In the genomic region with DNA sequence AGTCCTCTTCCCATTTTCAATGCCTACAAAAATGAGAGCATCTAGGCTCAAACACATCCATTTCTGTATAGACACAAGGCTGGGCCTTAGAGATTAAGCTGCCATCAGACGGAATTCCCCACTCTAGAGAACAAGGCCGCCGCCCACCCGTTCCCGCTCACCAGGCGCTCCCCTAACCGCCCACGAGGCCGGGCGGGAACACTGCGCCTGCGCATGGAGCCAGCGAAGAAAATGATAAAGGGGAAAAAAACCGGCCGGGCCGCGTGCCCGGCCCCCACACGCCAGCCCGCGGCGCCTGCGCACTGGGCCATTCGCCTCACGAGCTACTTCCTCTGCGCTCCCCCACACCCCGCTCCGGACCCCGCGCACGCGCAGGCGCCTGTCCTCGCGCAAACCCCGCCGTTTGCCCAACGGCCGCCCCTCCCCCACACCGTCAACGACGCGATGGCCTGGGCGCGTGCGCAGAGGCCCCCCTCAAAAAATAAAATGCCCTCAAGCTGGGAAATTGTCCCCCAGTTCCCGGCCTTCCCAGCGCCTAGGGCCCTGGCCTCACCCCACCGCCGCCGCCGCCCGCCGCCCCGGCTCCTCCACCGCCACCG, we compare ENCODE assay signal across 8 cellular contexts. TPM values are rescaled to one million over a fixed set of nuclear protein-coding genes. Genes with fewer than 3 reads are reported as not detected.
DNase-seq lines count a peak whose midpoint lies in the region; ATAC-seq and TF ChIP-seq lines count a peak whose summit lies in the region.

No MANE protein-coding gene starts in this region.

- H3K4me3 ChIP-seq in suprapubic skin, result peak overlapping the region; percentile 66

- no peak for TF ChIP-seq POLR2A in suprapubic skin (IDR thresholded peaks at IDR 0.05)

- H3K4me1 ChIP-seq in suprapubic skin, result peaks cover 59% of the 10 kb centered on the region

- H3K36me3 Mint-ChIP-seq in HFFc6 (ENCODE audit: low read depth), result peaks cover 39% of the 10 kb centered on the region
- H3K36me3 Mint-ChIP-seq in activated naive CD4-positive, alpha-beta T cell treated with anti-CD3 and anti-CD28 coated beads, Interleukin-2, amount 50 U/mL, for 72 hours, result peaks cover 56 to 64% of the 10 kb centered on the region in 2 donors

- ATAC-seq in SK-N-SH treated with all-trans-retinoic acid at 6 μM for 48 hours (peak; percentile 7), omental fat pad (ENCODE audit: low FRiP score) (peak; percentile 67)
- peak; percentile 15 to 31 for ATAC-seq in activated naive CD4-positive, alpha-beta T cell treated with anti-CD3 and anti-CD28 coated beads, Interleukin-2, amount 50 U/mL, for 72 hours

- TF ChIP-seq CTCF in HFFc6 (IDR thresholded peaks at IDR 0.05) (no peak), omental fat pad (IDR thresholded peaks at IDR 0.05) (no peak), suprapubic skin (IDR thresholded peaks at IDR 0.05) (no peak)

- no peaks in the 10 kb centered on the region for H3K9me3 Mint-ChIP-seq in HFFc6
- no peaks in the 10 kb centered on the region for H3K9me3 Mint-ChIP-seq in activated naive CD4-positive, alpha-beta T cell treated with anti-CD3 and anti-CD28 coated beads, Interleukin-2, amount 50 U/mL, for 72 hours

- peak overlapping the region; percentile 91 for H3K4me3 Mint-ChIP-seq in HFFc6

- H3K27me3 ChIP-seq in suprapubic skin, result no peaks in the 10 kb centered on the region

- peaks cover 5% of the 10 kb centered on the region for H3K27me3 Mint-ChIP-seq in HFFc6 (ENCODE audit: insufficient read depth)

- H3K36me3 ChIP-seq in suprapubic skin, result peaks cover 36% of the 10 kb centered on the region

- peak overlapping the region; percentile 98 for H3K27ac Mint-ChIP-seq in HFFc6
- peak overlapping the region; percentile 99 for H3K27ac Mint-ChIP-seq in activated naive CD4-positive, alpha-beta T cell treated with anti-CD3 and anti-CD28 coated beads, Interleukin-2, amount 50 U/mL, for 72 hours

- no peaks in the 10 kb centered on the region for H3K9me3 ChIP-seq in suprapubic skin

- peaks cover 51% of the 10 kb centered on the region for H3K4me1 Mint-ChIP-seq in HFFc6 (ENCODE audit: low read depth)

- no peak for TF ChIP-seq EP300 in suprapubic skin (IDR thresholded peaks at IDR 0.05)

- H3K27ac ChIP-seq in suprapubic skin, result peak overlapping the region; percentile 99

- WGBS in suprapubic skin, result under 1% methylated on average over 25 of the region's 57 CpGs

- DNase-seq in DMS153 (lab: John Stamatoyannopoulos, UW), result peak; percentile 83
- DNase-seq in HFFc6, result peak; percentile 90
- peak; percentile 95 for DNase-seq in NCI-H1105 treated with DMSO at 0.1 percent for 48 hours (lab: John Stamatoyannopoulos, UW)
- DNase-seq in activated naive CD4-positive, alpha-beta T cell treated with anti-CD3 and anti-CD28 coated beads, Interleukin-2, amount 50 U/mL, for 72 hours (ENCODE audit: low spot score in 2 of 2), result peak; percentile 97 to 98
- peak; percentile 65 for DNase-seq in glomerular endothelial cell (ENCODE audit: extremely low read depth, low read depth, low spot score)
- peak; percentile 98 for DNase-seq in omental fat pad (ENCODE audit: low spot score)
- peak; percentile 96 to 97 for DNase-seq in suprapubic skin (ENCODE audit: low spot score in 2 of 2)

TF ChIP-seq in SK-N-SH treated with all-trans-retinoic acid at 6 μM for 48 hours, 23 proteins besides CTCF, POLR2A, EP300 and RAD21 (continues in another document):
- TF ChIP-seq, protein P1, sequence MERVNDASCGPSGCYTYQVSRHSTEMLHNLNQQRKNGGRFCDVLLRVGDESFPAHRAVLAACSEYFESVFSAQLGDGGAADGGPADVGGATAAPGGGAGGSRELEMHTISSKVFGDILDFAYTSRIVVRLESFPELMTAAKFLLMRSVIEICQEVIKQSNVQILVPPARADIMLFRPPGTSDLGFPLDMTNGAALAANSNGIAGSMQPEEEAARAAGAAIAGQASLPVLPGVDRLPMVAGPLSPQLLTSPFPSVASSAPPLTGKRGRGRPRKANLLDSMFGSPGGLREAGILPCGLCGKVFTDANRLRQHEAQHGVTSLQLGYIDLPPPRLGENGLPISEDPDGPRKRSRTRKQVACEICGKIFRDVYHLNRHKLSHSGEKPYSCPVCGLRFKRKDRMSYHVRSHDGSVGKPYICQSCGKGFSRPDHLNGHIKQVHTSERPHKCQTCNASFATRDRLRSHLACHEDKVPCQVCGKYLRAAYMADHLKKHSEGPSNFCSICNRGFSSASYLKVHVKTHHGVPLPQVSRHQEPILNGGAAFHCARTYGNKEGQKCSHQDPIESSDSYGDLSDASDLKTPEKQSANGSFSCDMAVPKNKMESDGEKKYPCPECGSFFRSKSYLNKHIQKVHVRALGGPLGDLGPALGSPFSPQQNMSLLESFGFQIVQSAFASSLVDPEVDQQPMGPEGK (CRISPR knock-in tag; IDR thresholded peaks at IDR 0.05; ENCODE audit: borderline replicate concordance), result no peak
- TF ChIP-seq PPARA (CRISPR knock-in tag; IDR thresholded peaks at IDR 0.05; ENCODE audit: borderline replicate concordance) (no peak), BACH2 (CRISPR knock-in tag; IDR thresholded peaks at IDR 0.05; ENCODE audit: borderline replicate concordance) (no peak), ZNF70 (CRISPR knock-in tag; IDR thresholded peaks at IDR 0.05) (no peak), TOX (CRISPR knock-in tag; IDR thresholded peaks at IDR 0.05; ENCODE audit: borderline replicate concordance) (no peak), CSDC2 (CRISPR knock-in tag; IDR thresholded peaks at IDR 0.05) (no peak), ESRRG (CRISPR knock-in tag; IDR thresholded peaks at IDR 0.05) (no peak), ARNTL (CRISPR knock-in tag; IDR thresholded peaks at IDR 0.05; ENCODE audit: borderline replicate concordance, low read depth) (no peak), ZFP3 (CRISPR knock-in tag; IDR thresholded peaks at IDR 0.05) (no peak), ZNF565 (CRISPR knock-in tag; conservative IDR thresholded peaks at IDR 0.05; ENCODE audit: low read depth) (no peak), ZC3H10 (CRISPR knock-in tag; IDR thresholded peaks at IDR 0.05) (no peak), ISL1 (CRISPR knock-in tag; IDR thresholded peaks at IDR 0.05) (no peak)
- TF ChIP-seq, protein P2, sequence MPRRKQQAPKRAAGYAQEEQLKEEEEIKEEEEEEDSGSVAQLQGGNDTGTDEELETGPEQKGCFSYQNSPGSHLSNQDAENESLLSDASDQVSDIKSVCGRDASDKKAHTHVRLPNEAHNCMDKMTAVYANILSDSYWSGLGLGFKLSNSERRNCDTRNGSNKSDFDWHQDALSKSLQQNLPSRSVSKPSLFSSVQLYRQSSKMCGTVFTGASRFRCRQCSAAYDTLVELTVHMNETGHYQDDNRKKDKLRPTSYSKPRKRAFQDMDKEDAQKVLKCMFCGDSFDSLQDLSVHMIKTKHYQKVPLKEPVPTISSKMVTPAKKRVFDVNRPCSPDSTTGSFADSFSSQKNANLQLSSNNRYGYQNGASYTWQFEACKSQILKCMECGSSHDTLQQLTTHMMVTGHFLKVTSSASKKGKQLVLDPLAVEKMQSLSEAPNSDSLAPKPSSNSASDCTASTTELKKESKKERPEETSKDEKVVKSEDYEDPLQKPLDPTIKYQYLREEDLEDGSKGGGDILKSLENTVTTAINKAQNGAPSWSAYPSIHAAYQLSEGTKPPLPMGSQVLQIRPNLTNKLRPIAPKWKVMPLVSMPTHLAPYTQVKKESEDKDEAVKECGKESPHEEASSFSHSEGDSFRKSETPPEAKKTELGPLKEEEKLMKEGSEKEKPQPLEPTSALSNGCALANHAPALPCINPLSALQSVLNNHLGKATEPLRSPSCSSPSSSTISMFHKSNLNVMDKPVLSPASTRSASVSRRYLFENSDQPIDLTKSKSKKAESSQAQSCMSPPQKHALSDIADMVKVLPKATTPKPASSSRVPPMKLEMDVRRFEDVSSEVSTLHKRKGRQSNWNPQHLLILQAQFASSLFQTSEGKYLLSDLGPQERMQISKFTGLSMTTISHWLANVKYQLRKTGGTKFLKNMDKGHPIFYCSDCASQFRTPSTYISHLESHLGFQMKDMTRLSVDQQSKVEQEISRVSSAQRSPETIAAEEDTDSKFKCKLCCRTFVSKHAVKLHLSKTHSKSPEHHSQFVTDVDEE (CRISPR knock-in tag; IDR thresholded peaks at IDR 0.05), result no peak

RNA-seq across cellular contexts. Expression of a gene that starts 0.5 kb away (rescaled TPM):
- total RNA-seq in HFFc6 (2021; fragmentation: NEBNext Ultra II Directional; extraction: Animal tissue kit (Norgen Biotek cat#: 25700)), result 100 to 1,000 TPM; 337 to 467 (median 441) TPM
- 100 to 1,000 TPM; 658 to 720 TPM for total RNA-seq in activated naive CD4-positive, alpha-beta T cell treated with anti-CD3 and anti-CD28 coated beads, Interleukin-2, amount 50 U/mL, for 72 hours
- total RNA-seq in glomerular endothelial cell, result 218 and 237 TPM in 2 replicates
- total RNA-seq in omental fat pad, result 100 to 1,000 TPM; 138 to 180 (median 169) TPM
- total RNA-seq in suprapubic skin, result 100 to 1,000 TPM; 178 to 227 (median 200) TPM

RNA-seq across cellular contexts. Expression of a gene that starts 17.7 kb away (rescaled TPM):
- 10 to 100 TPM; 35.5 to 48.5 (median 45.6) TPM for total RNA-seq in HFFc6 (2021; fragmentation: NEBNext Ultra II Directional; extraction: Animal tissue kit (Norgen Biotek cat#: 25700))
- 100 to 1,000 TPM; 129 to 170 TPM for total RNA-seq in activated naive CD4-positive, alpha-beta T cell treated with anti-CD3 and anti-CD28 coated beads, Interleukin-2, amount 50 U/mL, for 72 hours
- total RNA-seq in glomerular endothelial cell (48.6 and 52.1 TPM in 2 replicates), omental fat pad (100 to 1,000 TPM; 101 to 145 (median 128) TPM), suprapubic skin (100 to 1,000 TPM in 1 of 4 donors, 10 to 100 TPM in 3; 77.6 to 250 (median 86.4) TPM)

RNA-seq across cellular contexts. Expression of a gene that starts 28.8 kb away (rescaled TPM):
- total RNA-seq in HFFc6 (2021; fragmentation: NEBNext Ultra II Directional; extraction: Animal tissue kit (Norgen Biotek cat#: 25700)), result 1 to 10 TPM in 5 of 6 experiments, under 1 TPM in 1; 0.69 to 3.5 (median 1.7) TPM
- total RNA-seq in activated naive CD4-positive, alpha-beta T cell treated with anti-CD3 and anti-CD28 coated beads, Interleukin-2, amount 50 U/mL, for 72 hours, result 100 to 1,000 TPM; 105 to 137 TPM
- total RNA-seq in glomerular endothelial cell, result 3.3 and 5.8 TPM in 2 replicates
- 10 to 100 TPM in 1 of 4 donors, 1 to 10 TPM in 3; 5.3 to 10.4 (median 7.1) TPM for total RNA-seq in omental fat pad
- 10 to 100 TPM in 2 of 4 donors, 1 to 10 TPM in 2; 5.1 to 17.2 (median 9.2) TPM for total RNA-seq in suprapubic skin

RNA-seq across cellular contexts. Expression of a gene that starts 36.5 kb away (rescaled TPM):
- under 1 TPM in 1 of 6 experiments, not detected in 5; 0.43 TPM for total RNA-seq in HFFc6 (2021; fragmentation: NEBNext Ultra II Directional; extraction: Animal tissue kit (Norgen Biotek cat#: 25700))
- total RNA-seq in activated naive CD4-positive, alpha-beta T cell treated with anti-CD3 and anti-CD28 coated beads, Interleukin-2, amount 50 U/mL, for 72 hours, result under 1 TPM; 0.59 to 0.66 TPM
- total RNA-seq in glomerular endothelial cell (0.47 TPM in 1 of 2 replicates, not detected in the other), omental fat pad (1 to 10 TPM in 1 of 4 donors, under 1 TPM in 1, not detected in 2; 0.46 to 1.6 TPM), suprapubic skin (1 to 10 TPM in 3 of 4 donors, under 1 TPM in 1; 0.39 to 8.2 (median 1.6) TPM)

RNA-seq across cellular contexts. Expression of a gene that starts 50.2 kb away (rescaled TPM):
- total RNA-seq in HFFc6 (2021; fragmentation: NEBNext Ultra II Directional; extraction: Animal tissue kit (Norgen Biotek cat#: 25700)), result 10 to 100 TPM; 34.9 to 36.4 (median 35.6) TPM
- total RNA-seq in activated naive CD4-positive, alpha-beta T cell treated with anti-CD3 and anti-CD28 coated beads, Interleukin-2, amount 50 U/mL, for 72 hours, result 10 to 100 TPM; 31.5 to 46.0 TPM
- total RNA-seq in glomerular endothelial cell (96.2 and 101 TPM in 2 replicates), omental fat pad (100 to 1,000 TPM in 1 of 4 donors, 10 to 100 TPM in 3; 59.6 to 115 (median 74.5) TPM), suprapubic skin (100 to 1,000 TPM in 1 of 4 donors, 10 to 100 TPM in 3; 90.4 to 100 (median 96.2) TPM)

Comparison
In these comparisons a context has a peak if more than half of its experiments do, and no peak if none do; other contexts are left out.
1. Peak in every context shown above with its lines: DNase-seq, ATAC-seq, H3K4me3 ChIP-seq and H3K27ac ChIP-seq.
2. ATAC-seq: peak in every context shown above with its lines; median percentile 67 in omental fat pad; 23 in activated naive CD4-positive, alpha-beta T cell treated with anti-CD3 and anti-CD28 coated beads, Interleukin-2, amount 50 U/mL, for 72 hours; 7 in SK-N-SH treated with all-trans-retinoic acid at 6 μM for 48 hours.
3. RNA of a gene that starts 28.8 kb away (total RNA-seq): 105 to 137 TPM in activated naive CD4-positive, alpha-beta T cell treated with anti-CD3 and anti-CD28 coated beads, Interleukin-2, amount 50 U/mL, for 72 hours; 5.1 to 17.2 TPM in suprapubic skin, 5.3 to 10.4 TPM in omental fat pad, 3.3 to 5.8 TPM in glomerular endothelial cell and 0.69 to 3.5 TPM in HFFc6; every median in the first group is over 4 times any median in the second.